8 cellular contexts compared by ENCODE assay signal in genomic region chr19:48842744-48843162, GRCh38. TPM values are rescaled to one million over a fixed set of nuclear protein-coding genes. Genes with fewer than 3 reads are reported as not detected.
DNase-seq lines count a peak whose midpoint lies in the region; ATAC-seq and TF ChIP-seq lines count a peak whose summit lies in the region.

No MANE protein-coding gene starts in this region.

- TF ChIP-seq CTCF in WERI-Rb-1 (IDR thresholded peaks at IDR 0.05; ENCODE audit: low read depth, low read length) (peak; percentile 66), coronary artery (IDR thresholded peaks at IDR 0.05) (peak; percentile 80), liver (IDR thresholded peaks at IDR 0.05; ENCODE audit: low read depth, low read length, missing input control) (peak; percentile 58)

- DNase-seq in SIG-M5 treated with dmso at 0.1 percent for 504 hours (lab: John Stamatoyannopoulos, UW; ENCODE audit: unreplicated experiment) (peak; percentile 54), SIG-M5 (lab: John Stamatoyannopoulos, UW) (no peak), NCI-H146 (lab: John Stamatoyannopoulos, UW) (peak; percentile 52), WERI-Rb-1 (peak; percentile 55), coronary artery (ENCODE audit: low spot score) (no peak), substantia nigra (lab: John Stamatoyannopoulos, UW) (peak in 29 of 49 donors; percentile 3 to 52 (median 17))

- no peaks in the 10 kb centered on the region for H3K27me3 ChIP-seq in WERI-Rb-1 (ENCODE audit: insufficient read depth, low read depth, severe bottlenecking)
- H3K27me3 ChIP-seq in liver (ENCODE audit: control insufficient read depth in 4 of 4, insufficient read depth in 4 of 4, low read length in 3 of 4) = no peaks in the 10 kb centered on the region

- H3K9ac ChIP-seq in liver (ENCODE audit: low read depth in 1 of 2, low read length in 2 of 2) = no peak overlapping the region

- H3K4me3 ChIP-seq in WERI-Rb-1 (ENCODE audit: low read depth, low read length) (no peak overlapping the region), coronary artery (no peak overlapping the region), liver (ENCODE audit: low read depth in 1 of 3, low read length in 3 of 3) (no peak overlapping the region)

- no peaks in the 10 kb centered on the region for H3K4me1 ChIP-seq in liver (ENCODE audit: control insufficient read depth in 4 of 4, insufficient read depth in 4 of 4, low read length in 3 of 4)

- no peak for ATAC-seq in HG03039 (IDR thresholded peaks at IDR 0.05; ENCODE audit: unreplicated experiment)

- peak; percentile 80 to 92 for TF ChIP-seq RAD21 in liver (IDR thresholded peaks at IDR 0.05)

- H3K9me3 ChIP-seq in WERI-Rb-1 (ENCODE audit: severe bottlenecking) = no peaks in the 10 kb centered on the region
- H3K9me3 ChIP-seq in liver (ENCODE audit: control insufficient read depth in 4 of 4, low read length in 3 of 4) = no peaks in the 10 kb centered on the region

- 47% methylated on average over 2 of the region's 2 CpGs for WGBS in liver

- 0 out of 2 replicates have a peak, but pooled peaks cover 3% of the 10 kb centered on the region for H3K36me3 ChIP-seq in WERI-Rb-1
- H3K36me3 ChIP-seq in liver (ENCODE audit: control insufficient read depth in 4 of 4, insufficient read depth in 3 of 4, low read depth in 1 of 4, low read length in 3 of 4) = peaks cover 3 to 26% (median 11%) of the 10 kb centered on the region in 4 donors

- H3K27ac ChIP-seq in WERI-Rb-1 = no peak overlapping the region
- no peak overlapping the region for H3K27ac ChIP-seq in coronary artery
- no peak overlapping the region for H3K27ac ChIP-seq in liver (ENCODE audit: low read depth in 1 of 2, low read length in 2 of 2)
- no peak overlapping the region for H3K27ac ChIP-seq in substantia nigra (ENCODE audit: low read depth, low read length, poor library complexity, severe bottlenecking)

TF ChIP-seq in liver, 16 proteins besides CTCF, POLR2A, EP300 and RAD21:
- TF ChIP-seq FOXA1 (IDR thresholded peaks at IDR 0.05) (no peak), YY1 (IDR thresholded peaks at IDR 0.05) (no peak), NR2F2 (IDR thresholded peaks at IDR 0.05) (no peak), GABPA (IDR thresholded peaks at IDR 0.05 in 1 of 2, conservative IDR thresholded peaks at IDR 0.05 in 1 of 2) (no peak)

RNA-seq across cellular contexts. Expression of gene HSD17B14, which starts 6.5 kb away (rescaled TPM):
- 10 to 100 TPM in 1 of 2 donors, 1 to 10 TPM in 1; 3.7 to 11.2 TPM for total RNA-seq in liver
- polyA plus RNA-seq in liver = 10 to 100 TPM in 1 of 2 donors, 1 to 10 TPM in 1; 4.9 to 12.6 TPM

RNA-seq across cellular contexts. Expression of gene PLEKHA4, which starts 25.7 kb away (rescaled TPM):
- 1 to 10 TPM; 4.4 to 7.3 TPM for total RNA-seq in liver
- 10 to 100 TPM in 1 of 2 donors, 1 to 10 TPM in 1; 5.3 to 17.2 TPM for polyA plus RNA-seq in liver

RNA-seq across cellular contexts. Expression of gene PPP1R15A, which starts 29.5 kb away (rescaled TPM):
- 10 to 100 TPM; 13.2 to 52.5 TPM for total RNA-seq in liver
- polyA plus RNA-seq in liver = 1 to 10 TPM; 5.6 to 9.3 TPM

RNA-seq across cellular contexts. Expression of gene BCAT2, which starts 31.9 kb away (rescaled TPM):
- total RNA-seq in liver = 1 to 10 TPM; 8.9 to 9.2 TPM
- polyA plus RNA-seq in liver = 10 to 100 TPM in 1 of 2 donors, 1 to 10 TPM in 1; 7.8 to 35.8 TPM

RNA-seq across cellular contexts. Expression of gene TULP2, which starts 55.8 kb away (rescaled TPM):
- total RNA-seq in liver = under 1 TPM in 1 of 2 donors, not detected in 1; 0.05 TPM
- polyA plus RNA-seq in liver = under 1 TPM; 0.03 to 0.19 TPM

Comparison
In these comparisons a context has a peak if more than half of its experiments do, and no peak if none do; other contexts are left out.
1. DNase-seq: peak in SIG-M5 treated with dmso at 0.1 percent for 504 hours (single experiment), NCI-H146 (single experiment), WERI-Rb-1 (single experiment) and substantia nigra (29 of 49); none in SIG-M5 (single experiment) and coronary artery (single experiment).
2. Peak in every context shown above with its lines, with median percentiles within 50 percentile points of each other: CTCF ChIP-seq.